In the genomic region with DNA sequence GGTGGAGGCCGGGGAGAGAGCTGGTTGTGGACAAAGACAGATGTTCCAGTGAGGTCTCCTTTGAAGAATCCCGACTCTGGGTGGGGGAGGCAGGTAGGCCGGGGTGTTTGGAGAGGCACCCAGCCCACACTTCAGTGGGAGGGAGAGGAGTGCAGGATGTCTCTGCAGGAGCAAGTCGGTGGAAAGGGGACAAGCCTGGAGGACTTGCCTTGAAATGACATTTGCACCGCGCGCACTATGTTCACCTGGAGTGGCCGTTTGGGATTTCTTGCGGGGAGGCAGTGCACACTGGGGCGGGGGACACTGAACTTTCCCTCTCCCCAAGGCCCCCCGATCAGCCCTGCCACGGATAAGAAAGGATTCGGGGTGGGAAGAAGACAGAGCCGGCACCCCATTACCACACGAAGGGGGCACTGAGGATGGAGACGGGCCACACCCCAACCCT, we compare ENCODE assay signal across 8 cellular contexts. TPM values are rescaled to one million over a fixed set of nuclear protein-coding genes. Genes with fewer than 3 reads are reported as not detected.
A peak's percentile ranks its signal among the peaks of the same experiment; 100 is the strongest.
DNase-seq lines count a peak whose midpoint lies in the region; ATAC-seq and TF ChIP-seq lines count a peak whose summit lies in the region.

No MANE protein-coding gene starts in this region.

- peak overlapping the region; percentile 88 for H3K9ac ChIP-seq in BLaER1
- H3K9ac ChIP-seq in endocrine pancreas (ENCODE audit: control insufficient read depth, insufficient read depth, low read length) = peak overlapping the region; percentile 76

- peaks cover 39% of the 10 kb centered on the region for H3K79me2 ChIP-seq in PC-9 (ENCODE audit: low read depth)

- ATAC-seq in naive thymus-derived CD8-positive, alpha-beta T cell = no peak
- no peak for ATAC-seq in HG03571 (IDR thresholded peaks at IDR 0.05; ENCODE audit: unreplicated experiment)

- H3K36me3 ChIP-seq in BLaER1 (peaks cover 29% of the 10 kb centered on the region), PC-9 (ENCODE audit: low read depth) (peaks cover 4% of the 10 kb centered on the region; the same call in 1 of the 2 replicates), endocrine pancreas (ENCODE audit: control insufficient read depth, insufficient read depth, low read length) (no peaks in the 10 kb centered on the region)

- DNase-seq in PC-9 (no peak), NCI-H2227 treated with DMSO at 0.1 percent for 48 hours (lab: John Stamatoyannopoulos, UW) (no peak), activated gamma-delta T cell treated with Interleukin-2 at 50 U/mL for 16 hours (no peak)
- DNase-seq in naive thymus-derived CD8-positive, alpha-beta T cell = peak in 1 of 10 donors; percentile 13
- no peak for DNase-seq in stimulated activated naive CD4-positive, alpha-beta T cell treated with Interleukin-2 at 50 U/mL for 16 hours (lab: John Stamatoyannopoulos, UW)

- no TSS peak for BruUV-seq in PC-9 (replicated peaks; lab: Mats Ljungman, UMichigan)

- H3K4me1 ChIP-seq in BLaER1 (peaks cover 63% of the 10 kb centered on the region), PC-9 (replicated peaks; ENCODE audit: insufficient read depth) (peaks cover 19% of the 10 kb centered on the region), endocrine pancreas (ENCODE audit: control insufficient read depth, insufficient read depth, low read length) (no peaks in the 10 kb centered on the region)

- H3K9me2 ChIP-seq in PC-9 (ENCODE audit: insufficient read depth) = no peaks in the 10 kb centered on the region

- peaks cover 22% of the 10 kb centered on the region for H4K20me1 ChIP-seq in BLaER1
- no peaks in the 10 kb centered on the region for H4K20me1 ChIP-seq in PC-9 (ENCODE audit: insufficient read depth)

- H3K4me3 ChIP-seq in BLaER1 (peak overlapping the region; percentile 86), PC-9 (peak overlapping the region; percentile 75), endocrine pancreas (ENCODE audit: control insufficient read depth, insufficient read depth, low read length) (peak overlapping the region; percentile 7)

- no peaks in the 10 kb centered on the region for H3K9me3 ChIP-seq in BLaER1
- H3K9me3 ChIP-seq in PC-9 (ENCODE audit: insufficient read depth, low read depth) = no peaks in the 10 kb centered on the region
- H3K9me3 ChIP-seq in endocrine pancreas (ENCODE audit: control insufficient read depth, low read length) = no peaks in the 10 kb centered on the region

- POLR2A ChIA-PET in PC-9 (lab: Charles Lee; ENCODE audit: unreplicated experiment) = interaction anchor here (0.8 to 1.0 kb wide), 2 partner anchors 23 to 83 kb away, joined by 3 to 9 read pairs; partner anchors contain the start of gene MPHOSPH9
- POLR2A ChIA-PET in naive thymus-derived CD8-positive, alpha-beta T cell (lab: Charles Lee) = interaction anchor here (1.0 to 5.7 kb wide), 8 partner anchors 22 to 170 kb away, joined by 3 to 66 read pairs (median 6); partner anchors contain the start of genes ARL6IP4, MPHOSPH9 and MTRFR

- H3K27me3 Mint-ChIP-seq in naive thymus-derived CD8-positive, alpha-beta T cell = no peaks in the 10 kb centered on the region

- intact Hi-C loops in PC-9 (cut with micrococcal nuclease; ENCODE audit: unreplicated experiment) = loop anchor here (2.0 kb wide), 1 partner anchor 75 kb away; no protein-coding TSS in a partner anchor

- H3K9me3 Mint-ChIP-seq in naive thymus-derived CD8-positive, alpha-beta T cell = no peaks in the 10 kb centered on the region

- H3K4me2 ChIP-seq in BLaER1 (peak overlapping the region; percentile 94), PC-9 (peak overlapping the region; percentile 88)

- peaks cover 11% of the 10 kb centered on the region; the same call in 1 of the 2 replicates for H3F3A ChIP-seq in PC-9 (ENCODE audit: insufficient read depth, low read depth)

- peak overlapping the region; percentile 67 to 93 (median 90) for H3K27ac Mint-ChIP-seq in naive thymus-derived CD8-positive, alpha-beta T cell

- peaks cover 48% of the 10 kb centered on the region for H3K27me3 ChIP-seq in BLaER1
- H3K27me3 ChIP-seq in PC-9 (ENCODE audit: insufficient read depth, low read depth) = no peaks in the 10 kb centered on the region
- H3K27me3 ChIP-seq in endocrine pancreas (ENCODE audit: control insufficient read depth, insufficient read depth, low read length) = no peaks in the 10 kb centered on the region

- H3K4me1 Mint-ChIP-seq in naive thymus-derived CD8-positive, alpha-beta T cell = peaks cover 33 to 57% (median 55%) of the 10 kb centered on the region in 4 donors

- H3K27ac ChIP-seq in BLaER1 (peak overlapping the region; percentile 84), PC-9 (no peak overlapping the region)

- peaks cover 0 to 7% (median 0%) of the 10 kb centered on the region in 3 donors for H3K36me3 Mint-ChIP-seq in naive thymus-derived CD8-positive, alpha-beta T cell

- peak overlapping the region; percentile 73 to 93 (median 84) for H3K4me3 Mint-ChIP-seq in naive thymus-derived CD8-positive, alpha-beta T cell

- H2AFZ ChIP-seq in PC-9 = peak overlapping the region; percentile 88

- no peak for TF ChIP-seq CTCF in PC-9 (conservative IDR thresholded peaks at IDR 0.05)

- CTCF ChIA-PET in PC-9 (lab: Charles Lee) = no interaction called here

RNA-seq across cellular contexts. Expression of gene PITPNM2, which starts 1.0 kb away (rescaled TPM):
- total RNA-seq in PC-9 (2021) = 16.6 and 21.6 TPM in 2 replicates
- 10 to 100 TPM; 36.9 to 42.7 TPM for total RNA-seq in naive thymus-derived CD8-positive, alpha-beta T cell
- polyA plus RNA-seq in naive thymus-derived CD8-positive, alpha-beta T cell = 1 to 10 TPM; 4.0 to 6.3 (median 4.7) TPM

Comparison
In these comparisons a context has a peak if more than half of its experiments do, and no peak if none do; other contexts are left out.
1. H3K4me3 ChIP-seq: peak in every context shown above with its lines; median percentile 86 in BLaER1; 75 in PC-9; 7 in endocrine pancreas.